Comparison of ENCODE assay signal across 12 cellular contexts in genomic region chr18:57728941-57729511, GRCh38.
A peak's percentile ranks its signal among the peaks of the same experiment; 100 is the strongest.
DNase-seq lines count a peak whose midpoint lies in the region; TF ChIP-seq lines count a peak whose summit lies in the region.
"Had no signal": no experiment of that assay in that cellular context is flagged by ENCODE, and none has a peak within 500 bp of the region (broad histone marks: within the 10 kb centered on the region; RNA-seq: fewer than 3 reads in every experiment).

No MANE protein-coding gene starts in this region.

- peaks cover 7% of the 10 kb centered on the region for H3K4me1 Mint-ChIP-seq in type B pancreatic cell (ENCODE audit: unreplicated experiment)
- no peaks in the 10 kb centered on the region for H3K4me1 Mint-ChIP-seq in activated CD4-positive, alpha-beta T cell treated with anti-CD3 and anti-CD28 coated beads, Interleukin-2, amount 10 ng/mL, durations not matched to agents 24 days and 14 days

- H3K9me3 Mint-ChIP-seq in type B pancreatic cell, result peaks cover 9% of the 10 kb centered on the region
- H3K9me3 Mint-ChIP-seq in activated CD4-positive, alpha-beta T cell treated with anti-CD3 and anti-CD28 coated beads, Interleukin-2, amount 10 ng/mL, durations not matched to agents 24 days and 14 days, result peaks cover 17% of the 10 kb centered on the region

- peaks cover 0 to 5% (median 0%) of the 10 kb centered on the region in 4 donors for H3K9me3 ChIP-seq in Peyer's patch

- H3K36me3 ChIP-seq in Peyer's patch, result peaks cover 0 to 23% (median 0%) of the 10 kb centered on the region in 3 donors

- TF ChIP-seq POLR2A in Peyer's patch (IDR thresholded peaks at IDR 0.05), result no peak

- no peak overlapping the region for H3K4me3 Mint-ChIP-seq in type B pancreatic cell
- no peak overlapping the region for H3K4me3 Mint-ChIP-seq in activated CD4-positive, alpha-beta T cell treated with anti-CD3 and anti-CD28 coated beads, Interleukin-2, amount 10 ng/mL, durations not matched to agents 24 days and 14 days
- H3K4me3 Mint-ChIP-seq: endodermal cell, neural crest cell had no signal

- peak overlapping the region; percentile 82 for H3K27ac Mint-ChIP-seq in type B pancreatic cell
- H3K27ac Mint-ChIP-seq in activated CD4-positive, alpha-beta T cell treated with anti-CD3 and anti-CD28 coated beads, Interleukin-2, amount 10 ng/mL, durations not matched to agents 24 days and 14 days, result no peak overlapping the region

- intact Hi-C loops in activated CD4-positive, alpha-beta T cell treated with anti-CD3 and anti-CD28 coated beads, Interleukin-2, amount 10 ng/mL, durations not matched to agents 24 days and 14 days (cut with micrococcal nuclease), result no loop called here

- H3K27me3 Mint-ChIP-seq in type B pancreatic cell, result no peaks in the 10 kb centered on the region
- H3K27me3 Mint-ChIP-seq in activated CD4-positive, alpha-beta T cell treated with anti-CD3 and anti-CD28 coated beads, Interleukin-2, amount 10 ng/mL, durations not matched to agents 24 days and 14 days, result no peaks in the 10 kb centered on the region

- H3K27ac ChIP-seq in Peyer's patch, result no peak overlapping the region

- no peaks in the 10 kb centered on the region for H3K27me3 ChIP-seq in Peyer's patch

- H3K4me3 ChIP-seq in Peyer's patch, result no peak overlapping the region

- TF ChIP-seq CTCF in type B pancreatic cell (conservative IDR thresholded peaks at IDR 0.05) (no peak), Peyer's patch (IDR thresholded peaks at IDR 0.05) (no peak)

- H3K4me1 ChIP-seq in Peyer's patch, result no peaks in the 10 kb centered on the region

- DNase-seq in HPDE6-E6E7 (ENCODE audit: extremely low spot score) (peak; percentile 65), SIG-M5 treated with dmso at 0.1 percent for 504 hours (lab: John Stamatoyannopoulos, UW; ENCODE audit: unreplicated experiment) (peak; percentile 79), glomerular visceral epithelial cell (ENCODE audit: extremely low spot score) (peak; percentile 67), type B pancreatic cell (ENCODE audit: extremely low spot score, unreplicated experiment) (no peak), GOT3 (lab: John Stamatoyannopoulos, UW) (no peak), Peyer's patch (no peak)
- no peak for DNase-seq in activated CD4-positive, alpha-beta T cell treated with anti-CD3 and anti-CD28 coated beads, Interleukin-2, amount 10 ng/mL, durations not matched to agents 24 days and 14 days
- DNase-seq: DMS79, endodermal cell, KG1, NCI-H526 treated with DMSO at 0.1 percent for 48 hours had no signal

- H3K36me3 Mint-ChIP-seq in type B pancreatic cell, result peaks cover 23% of the 10 kb centered on the region
- H3K36me3 Mint-ChIP-seq in activated CD4-positive, alpha-beta T cell treated with anti-CD3 and anti-CD28 coated beads, Interleukin-2, amount 10 ng/mL, durations not matched to agents 24 days and 14 days (ENCODE audit: low read depth), result no peaks in the 10 kb centered on the region

Comparison
In these comparisons a context has a peak if more than half of its experiments do, and no peak if none do; other contexts are left out.
1. DNase-seq: peak in HPDE6-E6E7 (single experiment), SIG-M5 treated with dmso at 0.1 percent for 504 hours (single experiment) and glomerular visceral epithelial cell (single experiment); none in type B pancreatic cell (single experiment), activated CD4-positive, alpha-beta T cell treated with anti-CD3 and anti-CD28 coated beads, Interleukin-2, amount 10 ng/mL, durations not matched to agents 24 days and 14 days (single experiment), GOT3 (single experiment) and Peyer's patch (0 of 3).